Comparison of ENCODE assay signal across 2 cellular contexts in genomic region chr2:88692187-88692586, GRCh38.
TF ChIP-seq lines count a peak whose summit lies in the region.

No MANE protein-coding gene starts in this region.

TF ChIP-seq in SK-N-SH, 30 proteins besides CTCF, POLR2A, EP300 and RAD21 (continued from another document):
- no peak for TF ChIP-seq RXRA (IDR thresholded peaks at IDR 0.05; ENCODE audit: borderline replicate concordance, low read depth)
- TF ChIP-seq EZH2phosphoT487 (IDR thresholded peaks at IDR 0.05; ENCODE audit: borderline replicate concordance, low read depth) = no peak
- TF ChIP-seq RCOR1 (IDR thresholded peaks at IDR 0.05; ENCODE audit: low read length) = no peak
- TF ChIP-seq TCF12 (IDR thresholded peaks at IDR 0.05) = no peak
- TF ChIP-seq SMC3 (IDR thresholded peaks at IDR 0.05; ENCODE audit: low read depth, low read length) = no peak
- no peak for TF ChIP-seq TEAD4 (IDR thresholded peaks at IDR 0.05; ENCODE audit: borderline replicate concordance, insufficient read depth)

TF ChIP-seq in K562, 482 proteins besides CTCF, POLR2A, EP300 and RAD21 (continued from another document):
- TF ChIP-seq, protein P1, sequence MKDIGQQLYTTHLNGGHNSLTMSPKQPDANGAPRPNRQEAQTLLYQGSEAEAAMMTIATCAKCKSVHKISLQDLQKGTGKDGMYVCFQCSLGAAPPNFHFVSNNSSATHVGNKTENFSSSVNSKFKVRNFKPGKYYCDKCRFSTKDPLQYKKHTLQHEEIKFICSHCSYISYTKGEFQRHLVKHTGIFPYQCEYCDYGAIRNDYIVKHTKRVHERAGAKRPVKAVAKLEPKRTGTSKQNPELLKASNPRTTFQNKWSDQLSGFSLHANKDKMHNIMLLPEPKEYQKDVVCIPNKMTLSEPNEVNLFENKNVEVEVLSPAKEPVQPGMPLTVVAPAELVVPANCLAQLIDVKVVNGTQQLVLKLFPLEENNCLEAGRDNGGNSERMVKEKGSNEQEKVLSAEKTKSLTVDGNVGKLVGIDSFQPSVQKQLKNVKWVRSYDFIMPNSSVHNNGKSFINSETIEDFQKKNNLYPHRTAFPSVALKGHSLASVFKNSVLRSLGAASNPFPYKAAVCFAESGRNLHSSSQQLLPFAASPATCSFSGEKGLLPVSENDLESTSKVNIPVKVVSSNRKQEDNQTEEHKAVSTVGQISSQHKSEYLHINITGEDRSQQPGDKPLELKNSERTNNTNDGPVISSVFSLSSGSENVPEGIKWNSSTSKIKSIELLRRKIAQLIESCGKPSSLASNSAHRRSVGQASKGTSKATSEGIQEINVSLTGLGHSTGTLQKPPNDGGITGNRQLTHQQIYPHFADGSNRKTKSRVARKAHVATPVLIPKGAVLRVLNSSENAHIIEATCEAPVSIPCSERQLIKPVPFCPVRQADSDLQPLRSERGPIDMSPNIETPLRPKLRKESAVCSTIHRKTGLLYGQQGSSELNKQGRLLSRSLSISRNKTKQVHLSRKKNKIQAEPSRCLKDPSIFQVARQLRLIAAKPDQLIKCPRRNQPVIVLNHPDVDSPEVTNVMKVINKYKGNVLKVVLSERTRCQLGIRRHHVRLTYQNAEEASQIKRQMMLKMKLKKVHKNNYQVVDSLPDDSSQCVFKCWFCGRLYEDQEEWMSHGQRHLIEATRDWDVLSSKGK (CRISPR knock-in tag; IDR thresholded peaks at IDR 0.05) = no peak
- TF ChIP-seq ZBTB7A (IDR thresholded peaks at IDR 0.05; ENCODE audit: borderline replicate concordance, control insufficient read depth, low read depth, low read length) = peak; percentile 48; the same call in 1 of the 2 replicates
- TF ChIP-seq MTF1 (CRISPR knock-in tag; IDR thresholded peaks at IDR 0.05; ENCODE audit: borderline replicate concordance) = no peak
- no peak for TF ChIP-seq ZNF740 (CRISPR knock-in tag; IDR thresholded peaks at IDR 0.05)
- 0 out of 4 replicates have a peak, but pooled peaks of 1 of the 2 experiments have one; percentile 11 for TF ChIP-seq ZNF740 (tag; IDR thresholded peaks at IDR 0.05)
- TF ChIP-seq E2F6 (IDR thresholded peaks at IDR 0.05; ENCODE audit: borderline replicate concordance in 1 of 2, extremely low read depth in 1 of 2, insufficient read depth in 1 of 2, insufficient read length in 1 of 2, low read depth in 1 of 2, low read length in 1 of 2, poor library complexity in 1 of 2, severe bottlenecking in 1 of 2) = peak in 1 of 2 experiments; percentile 68
